In genomic region chr5:93585753-93586385, GRCh38 we compare ENCODE assay signal across 9 cellular contexts. TPM values are rescaled to one million over a fixed set of nuclear protein-coding genes. Genes with fewer than 3 reads are reported as not detected.
A peak's percentile ranks its signal among the peaks of the same experiment; 100 is the strongest.
DNase-seq lines count a peak whose midpoint lies in the region; ATAC-seq and TF ChIP-seq lines count a peak whose summit lies in the region.
"Had no signal": no experiment of that assay in that cellular context is flagged by ENCODE, and none has a peak within 500 bp of the region (broad histone marks: within the 10 kb centered on the region; RNA-seq: fewer than 3 reads in every experiment).

No MANE protein-coding gene starts in this region.

- ATAC-seq in activated naive CD8-positive, alpha-beta T cell treated with anti-CD3 and anti-CD28 coated beads, Interleukin-2, amount 10 ng/mL, durations not matched to agents 7 days and 5 days (ENCODE audit: low read depth) = no peak

- TF ChIP-seq CTCF in GM13976 (IDR thresholded peaks at IDR 0.05; ENCODE audit: borderline replicate concordance, control extremely low read depth, extremely low read depth, insufficient read depth, missing control alignments) = no peak

- POLR2A ChIA-PET in activated CD4-positive, alpha-beta T cell treated with anti-CD3 and anti-CD28 coated beads, Interleukin-2, amount 10 ng/mL, durations not matched to agents 7 days and 5 days (lab: Charles Lee) = interaction anchor here (0.5 kb wide), 1 partner anchor 474 kb away, joined by 4 read pairs; no protein-coding TSS in a partner anchor
- POLR2A ChIA-PET in activated naive CD8-positive, alpha-beta T cell treated with anti-CD3 and anti-CD28 coated beads, Interleukin-2, amount 10 ng/mL, durations not matched to agents 7 days and 5 days (lab: Charles Lee) = interaction anchor here (0.9 kb wide), 1 partner anchor 13 kb away, joined by 3 read pairs; no protein-coding TSS in a partner anchor

- CTCF ChIA-PET in activated CD4-positive, alpha-beta T cell treated with anti-CD3 and anti-CD28 coated beads, Interleukin-2, amount 10 ng/mL, durations not matched to agents 7 days and 5 days (lab: Charles Lee) = interaction anchor here (0.7 to 1.9 kb wide), 2 partner anchors 10 kb away, joined by 3 to 5 read pairs; no protein-coding TSS in a partner anchor

- H3K27ac ChIP-seq in layer of hippocampus (ENCODE audit: low read depth, low read length) = peak overlapping the region; percentile 81
- H3K27ac ChIP-seq in temporal lobe (ENCODE audit: low read depth, low read length) = peak overlapping the region; percentile 72
- H3K27ac ChIP-seq: HL-60 had no signal

- H3K27ac Mint-ChIP-seq in activated CD4-positive, alpha-beta T cell treated with anti-CD3 and anti-CD28 coated beads, Interleukin-2, amount 10 ng/mL, durations not matched to agents 7 days and 5 days = no peak overlapping the region
- H3K27ac Mint-ChIP-seq in activated naive CD8-positive, alpha-beta T cell treated with anti-CD3 and anti-CD28 coated beads, Interleukin-2, amount 10 ng/mL, durations not matched to agents 7 days and 5 days = peak overlapping the region; percentile 70

- in situ Hi-C loops in GM13976 (cut with MboI; ENCODE audit: low sequenced_read_pairs, unreplicated experiment) = loop anchor here (25.0 kb wide), 1 partner anchor 326 kb away; no protein-coding TSS in a partner anchor

- no peak for DNase-seq in activated CD4-positive, alpha-beta T cell treated with anti-CD3 and anti-CD28 coated beads, Interleukin-2, amount 10 ng/mL, durations not matched to agents 7 days and 5 days
- DNase-seq in activated CD4-positive, alpha-beta T cell treated with anti-CD3 and anti-CD28 coated beads for 1 hour = no peak
- DNase-seq in activated naive CD8-positive, alpha-beta T cell treated with anti-CD3 and anti-CD28 coated beads, Interleukin-2, amount 10 ng/mL, durations not matched to agents 7 days and 5 days = no peak
- DNase-seq in GM13976 (ENCODE audit: low spot score) (no peak), UCSD-AML1 (lab: John Stamatoyannopoulos, UW; ENCODE audit: unreplicated experiment) (no peak), NCI-H128 (lab: John Stamatoyannopoulos, UW; ENCODE audit: unreplicated experiment) (no peak)

- H3K36me3 Mint-ChIP-seq in activated CD4-positive, alpha-beta T cell treated with anti-CD3 and anti-CD28 coated beads, Interleukin-2, amount 10 ng/mL, durations not matched to agents 7 days and 5 days (ENCODE audit: low read depth) = peaks cover 7% of the 10 kb centered on the region
- H3K36me3 Mint-ChIP-seq in activated naive CD8-positive, alpha-beta T cell treated with anti-CD3 and anti-CD28 coated beads, Interleukin-2, amount 10 ng/mL, durations not matched to agents 7 days and 5 days = peaks cover 9% of the 10 kb centered on the region

- peaks cover 51% of the 10 kb centered on the region for H3K27me3 Mint-ChIP-seq in activated CD4-positive, alpha-beta T cell treated with anti-CD3 and anti-CD28 coated beads, Interleukin-2, amount 10 ng/mL, durations not matched to agents 7 days and 5 days
- peaks cover 51% of the 10 kb centered on the region for H3K27me3 Mint-ChIP-seq in activated naive CD8-positive, alpha-beta T cell treated with anti-CD3 and anti-CD28 coated beads, Interleukin-2, amount 10 ng/mL, durations not matched to agents 7 days and 5 days

- H3K27me3 ChIP-seq in layer of hippocampus (ENCODE audit: control insufficient read depth, insufficient read depth, low read length) = peaks cover 7% of the 10 kb centered on the region

- H3K4me1 Mint-ChIP-seq in activated CD4-positive, alpha-beta T cell treated with anti-CD3 and anti-CD28 coated beads, Interleukin-2, amount 10 ng/mL, durations not matched to agents 7 days and 5 days = peaks cover 22% of the 10 kb centered on the region
- peaks cover 18% of the 10 kb centered on the region for H3K4me1 Mint-ChIP-seq in activated naive CD8-positive, alpha-beta T cell treated with anti-CD3 and anti-CD28 coated beads, Interleukin-2, amount 10 ng/mL, durations not matched to agents 7 days and 5 days

- no peaks in the 10 kb centered on the region for H3K9me3 Mint-ChIP-seq in activated CD4-positive, alpha-beta T cell treated with anti-CD3 and anti-CD28 coated beads, Interleukin-2, amount 10 ng/mL, durations not matched to agents 7 days and 5 days
- peaks cover 4% of the 10 kb centered on the region for H3K9me3 Mint-ChIP-seq in activated naive CD8-positive, alpha-beta T cell treated with anti-CD3 and anti-CD28 coated beads, Interleukin-2, amount 10 ng/mL, durations not matched to agents 7 days and 5 days

- peak overlapping the region; percentile 40 for H3K4me3 Mint-ChIP-seq in activated CD4-positive, alpha-beta T cell treated with anti-CD3 and anti-CD28 coated beads, Interleukin-2, amount 10 ng/mL, durations not matched to agents 7 days and 5 days
- H3K4me3 Mint-ChIP-seq in activated naive CD8-positive, alpha-beta T cell treated with anti-CD3 and anti-CD28 coated beads, Interleukin-2, amount 10 ng/mL, durations not matched to agents 7 days and 5 days = peak overlapping the region; percentile 80

RNA-seq across cellular contexts. Expression of gene NR2F1, which starts 2.8 kb away (rescaled TPM):
- not detected for total RNA-seq in activated CD4-positive, alpha-beta T cell treated with anti-CD3 and anti-CD28 coated beads, Interleukin-2, amount 10 ng/mL, durations not matched to agents 7 days and 5 days
- total RNA-seq in activated naive CD8-positive, alpha-beta T cell treated with anti-CD3 and anti-CD28 coated beads, Interleukin-2, amount 10 ng/mL, durations not matched to agents 7 days and 5 days = not detected
- 36.1 TPM for total RNA-seq in temporal lobe

RNA-seq across cellular contexts. Expression of gene NR2F1-AS1, which starts 4.8 kb away (rescaled TPM):
- not detected for total RNA-seq in activated CD4-positive, alpha-beta T cell treated with anti-CD3 and anti-CD28 coated beads, Interleukin-2, amount 10 ng/mL, durations not matched to agents 7 days and 5 days
- not detected for total RNA-seq in activated naive CD8-positive, alpha-beta T cell treated with anti-CD3 and anti-CD28 coated beads, Interleukin-2, amount 10 ng/mL, durations not matched to agents 7 days and 5 days
- total RNA-seq in temporal lobe = 50.4 TPM

Comparison
In these comparisons a context has a peak if more than half of its experiments do, and no peak if none do; other contexts are left out.
1. RNA of gene NR2F1, which starts 2.8 kb away (total RNA-seq): 36.1 TPM in temporal lobe (single experiment); not detected in activated CD4-positive, alpha-beta T cell treated with anti-CD3 and anti-CD28 coated beads, Interleukin-2, amount 10 ng/mL, durations not matched to agents 7 days and 5 days and not detected in activated naive CD8-positive, alpha-beta T cell treated with anti-CD3 and anti-CD28 coated beads, Interleukin-2, amount 10 ng/mL, durations not matched to agents 7 days and 5 days; every median in the first group is over 10 times any median in the second.
2. RNA of gene NR2F1-AS1, which starts 4.8 kb away (total RNA-seq): 50.4 TPM in temporal lobe (single experiment); not detected in activated CD4-positive, alpha-beta T cell treated with anti-CD3 and anti-CD28 coated beads, Interleukin-2, amount 10 ng/mL, durations not matched to agents 7 days and 5 days and not detected in activated naive CD8-positive, alpha-beta T cell treated with anti-CD3 and anti-CD28 coated beads, Interleukin-2, amount 10 ng/mL, durations not matched to agents 7 days and 5 days; every median in the first group is over 10 times any median in the second.